Comparison of ENCODE assay signal across 26 cellular contexts in genomic region chr16:11788914-11789313, GRCh38. TPM values are rescaled to one million over a fixed set of nuclear protein-coding genes. Genes with fewer than 3 reads are reported as not detected.
A peak's percentile ranks its signal among the peaks of the same experiment; 100 is the strongest.
DNase-seq lines count a peak whose midpoint lies in the region; ATAC-seq and TF ChIP-seq lines count a peak whose summit lies in the region.
"Had no signal": no experiment of that assay in that cellular context is flagged by ENCODE, and none has a peak within 500 bp of the region (broad histone marks: within the 10 kb centered on the region; RNA-seq: fewer than 3 reads in every experiment).

No MANE protein-coding gene starts in this region.

- no peak overlapping the region for H3K4me3 Mint-ChIP-seq in stimulated activated naive CD8-positive, alpha-beta T cell treated with anti-CD3 and anti-CD28 coated beads, Interleukin-15, amount 100 ng/mL, for 72 hours
- no peak overlapping the region for H3K4me3 Mint-ChIP-seq in activated CD8-positive, alpha-beta T cell treated with anti-CD3 and anti-CD28 coated beads for 36 hours
- H3K4me3 Mint-ChIP-seq: mesothelial cell of epicardium; nephron progenitor cell; stimulated activated naive CD8-positive, alpha-beta T cell treated with anti-CD3 and anti-CD28 coated beads, Interleukin-15, Interleukin-2, amounts not matched to agents 100 ng/mL and 50 ng/mL, for 24 hours had no signal

- peaks cover 99% of the 10 kb centered on the region for H3K4me1 Mint-ChIP-seq in stimulated activated naive CD8-positive, alpha-beta T cell treated with anti-CD3 and anti-CD28 coated beads, Interleukin-15, amount 100 ng/mL, for 72 hours
- H3K4me1 Mint-ChIP-seq in activated CD8-positive, alpha-beta T cell treated with anti-CD3 and anti-CD28 coated beads for 36 hours (ENCODE audit: low read depth): peaks cover 73% of the 10 kb centered on the region

- H3K36me3 Mint-ChIP-seq in activated CD8-positive, alpha-beta T cell treated with anti-CD3 and anti-CD28 coated beads for 36 hours (ENCODE audit: low read depth): peaks cover 26% of the 10 kb centered on the region
- H3K36me3 Mint-ChIP-seq: immature natural killer cell had no signal

- CTCF ChIA-PET in activated CD8-positive, alpha-beta T cell treated with anti-CD3 and anti-CD28 coated beads for 36 hours (lab: Charles Lee): no interaction called here

- POLR2A ChIA-PET in activated CD8-positive, alpha-beta T cell treated with anti-CD3 and anti-CD28 coated beads for 36 hours (lab: Charles Lee): interaction anchor here (1.4 kb wide), 1 partner anchor 9 kb away, joined by 5 read pairs; no protein-coding TSS in a partner anchor

- peak; percentile 33 for ATAC-seq in stimulated activated naive CD8-positive, alpha-beta T cell treated with anti-CD3 and anti-CD28 coated beads, Interleukin-15, amount 100 ng/mL, for 72 hours
- ATAC-seq in stimulated activated naive CD8-positive, alpha-beta T cell treated with anti-CD3 and anti-CD28 coated beads, Interleukin-15, Interleukin-2, amounts not matched to agents 100 U/mL and 50 U/mL, for 24 hours: no peak
- ATAC-seq in activated CD8-positive, alpha-beta T cell treated with anti-CD3 and anti-CD28 coated beads for 36 hours: peak; percentile 22
- ATAC-seq in GM21447 (IDR thresholded peaks at IDR 0.05; ENCODE audit: unreplicated experiment): no peak
- ATAC-seq: gastroesophageal sphincter, right cardiac atrium, SK-N-SH treated with all-trans-retinoic acid at 6 μM for 48 hours had no signal

- no peak for TF ChIP-seq CTCF in activated CD8-positive, alpha-beta T cell treated with anti-CD3 and anti-CD28 coated beads for 36 hours (IDR thresholded peaks at IDR 0.05)

- H3K27me3 Mint-ChIP-seq in stimulated activated naive CD8-positive, alpha-beta T cell treated with anti-CD3 and anti-CD28 coated beads, Interleukin-15, amount 100 ng/mL, for 72 hours: no peaks in the 10 kb centered on the region
- no peaks in the 10 kb centered on the region for H3K27me3 Mint-ChIP-seq in activated CD8-positive, alpha-beta T cell treated with anti-CD3 and anti-CD28 coated beads for 36 hours
- H3K27me3 Mint-ChIP-seq: stimulated activated naive CD8-positive, alpha-beta T cell treated with anti-CD3 and anti-CD28 coated beads, Interleukin-15, Interleukin-2, amounts not matched to agents 100 ng/mL and 50 ng/mL, for 24 hours had no signal

- H3K9me3 Mint-ChIP-seq in stimulated activated naive CD8-positive, alpha-beta T cell treated with anti-CD3 and anti-CD28 coated beads, Interleukin-15, amount 100 ng/mL, for 72 hours: no peaks in the 10 kb centered on the region
- no peaks in the 10 kb centered on the region for H3K9me3 Mint-ChIP-seq in activated CD8-positive, alpha-beta T cell treated with anti-CD3 and anti-CD28 coated beads for 36 hours
- H3K9me3 Mint-ChIP-seq: CD8-positive, alpha-beta memory T cell; immature natural killer cell; mesothelial cell of epicardium; nephron progenitor cell; stimulated activated naive CD8-positive, alpha-beta T cell treated with anti-CD3 and anti-CD28 coated beads, Interleukin-15, Interleukin-2, amounts not matched to agents 100 ng/mL and 50 ng/mL, for 24 hours; T-helper 2 cell treated with Interferon-gamma antibody and Interleukin-4, amounts not matched to agents 5 μg/mL and 100 μg/mL, for 36 hours had no signal

- H3K27ac Mint-ChIP-seq in stimulated activated naive CD8-positive, alpha-beta T cell treated with anti-CD3 and anti-CD28 coated beads, Interleukin-15, amount 100 ng/mL, for 72 hours: peak overlapping the region; percentile 14 to 22
- H3K27ac Mint-ChIP-seq in activated CD8-positive, alpha-beta T cell treated with anti-CD3 and anti-CD28 coated beads for 36 hours: peak overlapping the region; percentile 48

- no peak for DNase-seq in stimulated activated naive CD8-positive, alpha-beta T cell treated with anti-CD3 and anti-CD28 coated beads, Interleukin-15, amount 100 ng/mL, for 72 hours
- DNase-seq in stimulated activated naive CD8-positive, alpha-beta T cell treated with anti-CD3 and anti-CD28 coated beads, Interleukin-15, Interleukin-2, amounts not matched to agents 100 U/mL and 50 U/mL, for 24 hours: no peak
- no peak for DNase-seq in activated CD8-positive, alpha-beta T cell treated with anti-CD3 and anti-CD28 coated beads for 36 hours
- DNase-seq in mesenteric fat pad (ENCODE audit: low spot score): peak; percentile 5
- no peak for DNase-seq in NCI-H82 (lab: John Stamatoyannopoulos, UW)
- DNase-seq in NCI-H187 (lab: John Stamatoyannopoulos, UW): no peak
- DNase-seq: activated gamma-delta T cell treated with Interleukin-2 at 50 U/mL for 16 hours; aorta; CD8-positive, alpha-beta memory T cell; cortex of kidney; GDM1; hippocampal formation; immature natural killer cell; NCI-H1105; NCI-H2081; NCI-H345; NCI-H748 treated with DMSO at 0.1 percent for 48 hours; nephron progenitor cell; stimulated activated CD4-positive, alpha-beta T cell treated with anti-CD3 and anti-CD28 coated beads, Interleukin-4, amount 100 ng/mL, for 4 hours had no signal

- intact Hi-C loops in activated CD8-positive, alpha-beta T cell treated with anti-CD3 and anti-CD28 coated beads for 36 hours (cut with micrococcal nuclease): no loop called here

RNA-seq across cellular contexts. Expression of gene ZC3H7A, which starts 8.1 kb away (rescaled TPM):
- 10 to 100 TPM; 62.3 to 67.8 TPM for total RNA-seq in activated CD8-positive, alpha-beta T cell treated with anti-CD3 and anti-CD28 coated beads for 36 hours
- total RNA-seq in mesenteric fat pad: 57.1 TPM

RNA-seq across cellular contexts. Expression of gene TXNDC11, which starts 46.3 kb away (rescaled TPM):
- total RNA-seq in activated CD8-positive, alpha-beta T cell treated with anti-CD3 and anti-CD28 coated beads for 36 hours: 10 to 100 TPM; 21.7 to 24.4 TPM
- 51.9 TPM for total RNA-seq in mesenteric fat pad

Comparison
In these comparisons a context has a peak if more than half of its experiments do, and no peak if none do; other contexts are left out.
1. ATAC-seq: peak in stimulated activated naive CD8-positive, alpha-beta T cell treated with anti-CD3 and anti-CD28 coated beads, Interleukin-15, amount 100 ng/mL, for 72 hours (single experiment) and activated CD8-positive, alpha-beta T cell treated with anti-CD3 and anti-CD28 coated beads for 36 hours (single experiment); none in stimulated activated naive CD8-positive, alpha-beta T cell treated with anti-CD3 and anti-CD28 coated beads, Interleukin-15, Interleukin-2, amounts not matched to agents 100 U/mL and 50 U/mL, for 24 hours (single experiment) and GM21447 (single experiment).